1 cellular context compared by ENCODE assay signal in the genomic region with DNA sequence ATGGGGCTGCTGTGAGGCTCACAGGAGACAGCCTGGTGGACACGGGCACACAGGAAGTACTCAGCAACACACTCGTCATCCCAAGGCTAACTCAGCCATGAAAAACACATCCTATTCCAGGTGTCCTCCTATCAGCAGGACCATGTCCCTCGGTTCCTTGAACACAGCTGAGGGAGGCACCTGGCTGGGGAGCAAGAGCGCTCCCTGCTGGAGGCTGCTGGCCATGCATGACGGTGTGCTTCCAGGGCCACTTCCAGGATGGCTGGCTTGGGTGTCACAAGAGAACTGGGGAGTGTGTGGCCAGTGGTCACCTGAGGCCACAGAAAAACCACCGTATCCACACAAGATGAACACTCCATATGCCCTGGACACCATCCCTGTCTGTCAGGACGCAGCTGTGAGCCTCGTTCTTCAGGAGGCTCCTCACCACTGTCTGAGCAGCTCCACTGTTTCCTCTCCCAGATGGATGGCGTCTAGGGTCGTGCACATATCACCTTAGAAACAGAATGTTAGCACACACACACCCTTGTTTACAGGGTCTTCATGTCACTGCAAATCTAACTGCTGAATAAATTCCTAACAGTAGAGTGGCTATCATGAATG.
TF ChIP-seq lines count a peak whose summit lies in the region.

No MANE protein-coding gene starts in this region.

TF ChIP-seq in HepG2, 621 proteins besides CTCF, POLR2A, EP300 and RAD21 (continued from another document and continues in another):
- TF ChIP-seq, protein P1, sequence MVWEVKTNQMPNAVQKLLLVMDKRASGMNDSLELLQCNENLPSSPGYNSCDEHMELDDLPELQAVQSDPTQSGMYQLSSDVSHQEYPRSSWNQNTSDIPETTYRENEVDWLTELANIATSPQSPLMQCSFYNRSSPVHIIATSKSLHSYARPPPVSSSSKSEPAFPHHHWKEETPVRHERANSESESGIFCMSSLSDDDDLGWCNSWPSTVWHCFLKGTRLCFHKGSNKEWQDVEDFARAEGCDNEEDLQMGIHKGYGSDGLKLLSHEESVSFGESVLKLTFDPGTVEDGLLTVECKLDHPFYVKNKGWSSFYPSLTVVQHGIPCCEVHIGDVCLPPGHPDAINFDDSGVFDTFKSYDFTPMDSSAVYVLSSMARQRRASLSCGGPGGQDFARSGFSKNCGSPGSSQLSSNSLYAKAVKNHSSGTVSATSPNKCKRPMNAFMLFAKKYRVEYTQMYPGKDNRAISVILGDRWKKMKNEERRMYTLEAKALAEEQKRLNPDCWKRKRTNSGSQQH (CRISPR knock-in tag; IDR thresholded peaks at IDR 0.05; ENCODE audit: low read depth) = no peak
- TF ChIP-seq RAD51 (IDR thresholded peaks at IDR 0.05; ENCODE audit: borderline replicate concordance) (no peak), ZFP36 (IDR thresholded peaks at IDR 0.05; ENCODE audit: borderline replicate concordance, low read depth, low read length, partially characterized antibody) (peak; percentile 15), DPF2 (CRISPR knock-in tag; IDR thresholded peaks at IDR 0.05; ENCODE audit: borderline replicate concordance, low read depth) (no peak), MXD4 (CRISPR knock-in tag; IDR thresholded peaks at IDR 0.05) (0 out of 2 replicates have a peak, but pooled peaks have one; percentile 36), ZNF772 (CRISPR knock-in tag; IDR thresholded peaks at IDR 0.05) (0 out of 2 replicates have a peak, but pooled peaks have one; percentile 30), CBX5 (CRISPR knock-in tag; IDR thresholded peaks at IDR 0.05; ENCODE audit: borderline replicate concordance) (peak; percentile 44; the same call in 1 of the 2 replicates), GABPA (IDR thresholded peaks at IDR 0.05; ENCODE audit: low read depth, low read length) (no peak), GABPA (CRISPR knock-in tag; IDR thresholded peaks at IDR 0.05; ENCODE audit: low read depth) (no peak), ZNF264 (CRISPR knock-in tag; IDR thresholded peaks at IDR 0.05) (no peak), KLF6 (CRISPR knock-in tag; IDR thresholded peaks at IDR 0.05) (no peak), ZFP41 (CRISPR knock-in tag; IDR thresholded peaks at IDR 0.05; ENCODE audit: borderline replicate concordance) (0 out of 2 replicates have a peak, but pooled peaks have one; percentile 53), ZNF468 (CRISPR knock-in tag; IDR thresholded peaks at IDR 0.05) (no peak), ZNF615 (CRISPR knock-in tag; IDR thresholded peaks at IDR 0.05; ENCODE audit: borderline replicate concordance) (no peak), MYC (CRISPR knock-in tag; IDR thresholded peaks at IDR 0.05; ENCODE audit: borderline replicate concordance) (peak; percentile 37; the same call in 1 of the 2 replicates), FLYWCH1 (CRISPR knock-in tag; IDR thresholded peaks at IDR 0.05) (no peak), ZSCAN9 (CRISPR knock-in tag; IDR thresholded peaks at IDR 0.05; ENCODE audit: borderline replicate concordance) (peak; percentile 61; the same call in 1 of the 2 replicates), PHF21A (CRISPR knock-in tag; IDR thresholded peaks at IDR 0.05) (no peak), ZZZ3 (CRISPR knock-in tag; IDR thresholded peaks at IDR 0.05; ENCODE audit: borderline replicate concordance) (no peak), SOX6 (IDR thresholded peaks at IDR 0.05) (no peak), SOX6 (CRISPR knock-in tag; IDR thresholded peaks at IDR 0.05) (no peak), EED (CRISPR knock-in tag; IDR thresholded peaks at IDR 0.05) (peak; percentile 64; the same call in 1 of the 2 replicates), SIX1 (CRISPR knock-in tag; IDR thresholded peaks at IDR 0.05; ENCODE audit: borderline replicate concordance) (no peak), SETDB1 (CRISPR knock-in tag; IDR thresholded peaks at IDR 0.05; ENCODE audit: borderline replicate concordance) (no peak), ZFP82 (CRISPR knock-in tag; IDR thresholded peaks at IDR 0.05; ENCODE audit: borderline replicate concordance) (no peak), TSC22D2 (CRISPR knock-in tag; IDR thresholded peaks at IDR 0.05; ENCODE audit: borderline replicate concordance) (peak; percentile 33; the same call in 1 of the 2 replicates), SP140L (CRISPR knock-in tag; IDR thresholded peaks at IDR 0.05; ENCODE audit: borderline replicate concordance) (no peak), ZNF160 (CRISPR knock-in tag; IDR thresholded peaks at IDR 0.05) (no peak), PLRG1 (conservative IDR thresholded peaks at IDR 0.05) (no peak), ZNF768 (CRISPR knock-in tag; IDR thresholded peaks at IDR 0.05) (0 out of 2 replicates have a peak, but pooled peaks have one; percentile 41), ZNF652 (CRISPR knock-in tag; IDR thresholded peaks at IDR 0.05; ENCODE audit: borderline replicate concordance, low read depth) (no peak), NFIC (IDR thresholded peaks at IDR 0.05; ENCODE audit: low read length) (no peak), ZNF577 (CRISPR knock-in tag; IDR thresholded peaks at IDR 0.05; ENCODE audit: borderline replicate concordance, low read depth) (no peak), ZNF260 (CRISPR knock-in tag; IDR thresholded peaks at IDR 0.05; ENCODE audit: borderline replicate concordance, low read depth) (no peak), SOX5 (CRISPR knock-in tag; IDR thresholded peaks at IDR 0.05; ENCODE audit: borderline replicate concordance) (0 out of 2 replicates have a peak, but pooled peaks have one; percentile 29), JUNB (CRISPR knock-in tag; IDR thresholded peaks at IDR 0.05; ENCODE audit: borderline replicate concordance) (no peak), ETV5 (CRISPR knock-in tag; IDR thresholded peaks at IDR 0.05; ENCODE audit: borderline replicate concordance) (peak; percentile 40), ELF3 (CRISPR knock-in tag; IDR thresholded peaks at IDR 0.05) (0 out of 2 replicates have a peak, but pooled peaks have one; percentile 21), GZF1 (CRISPR knock-in tag; IDR thresholded peaks at IDR 0.05) (no peak)
- TF ChIP-seq, protein P2, sequence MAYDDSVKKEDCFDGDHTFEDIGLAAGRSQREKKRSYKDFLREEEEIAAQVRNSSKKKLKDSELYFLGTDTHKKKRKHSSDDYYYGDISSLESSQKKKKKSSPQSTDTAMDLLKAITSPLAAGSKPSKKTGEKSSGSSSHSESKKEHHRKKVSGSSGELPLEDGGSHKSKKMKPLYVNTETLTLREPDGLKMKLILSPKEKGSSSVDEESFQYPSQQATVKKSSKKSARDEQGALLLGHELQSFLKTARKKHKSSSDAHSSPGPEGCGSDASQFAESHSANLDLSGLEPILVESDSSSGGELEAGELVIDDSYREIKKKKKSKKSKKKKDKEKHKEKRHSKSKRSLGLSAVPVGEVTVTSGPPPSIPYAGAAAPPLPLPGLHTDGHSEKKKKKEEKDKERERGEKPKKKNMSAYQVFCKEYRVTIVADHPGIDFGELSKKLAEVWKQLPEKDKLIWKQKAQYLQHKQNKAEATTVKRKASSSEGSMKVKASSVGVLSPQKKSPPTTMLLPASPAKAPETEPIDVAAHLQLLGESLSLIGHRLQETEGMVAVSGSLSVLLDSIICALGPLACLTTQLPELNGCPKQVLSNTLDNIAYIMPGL (CRISPR knock-in tag; IDR thresholded peaks at IDR 0.05; ENCODE audit: borderline replicate concordance in 1 of 2, low read depth in 1 of 2) = peak; percentile 32 to 57; a peak in 1 of 4 replicates
- TF ChIP-seq, protein P3, sequence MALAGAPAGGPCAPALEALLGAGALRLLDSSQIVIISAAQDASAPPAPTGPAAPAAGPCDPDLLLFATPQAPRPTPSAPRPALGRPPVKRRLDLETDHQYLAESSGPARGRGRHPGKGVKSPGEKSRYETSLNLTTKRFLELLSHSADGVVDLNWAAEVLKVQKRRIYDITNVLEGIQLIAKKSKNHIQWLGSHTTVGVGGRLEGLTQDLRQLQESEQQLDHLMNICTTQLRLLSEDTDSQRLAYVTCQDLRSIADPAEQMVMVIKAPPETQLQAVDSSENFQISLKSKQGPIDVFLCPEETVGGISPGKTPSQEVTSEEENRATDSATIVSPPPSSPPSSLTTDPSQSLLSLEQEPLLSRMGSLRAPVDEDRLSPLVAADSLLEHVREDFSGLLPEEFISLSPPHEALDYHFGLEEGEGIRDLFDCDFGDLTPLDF (CRISPR knock-in tag; IDR thresholded peaks at IDR 0.05) = no peak
- TF ChIP-seq, protein P4, sequence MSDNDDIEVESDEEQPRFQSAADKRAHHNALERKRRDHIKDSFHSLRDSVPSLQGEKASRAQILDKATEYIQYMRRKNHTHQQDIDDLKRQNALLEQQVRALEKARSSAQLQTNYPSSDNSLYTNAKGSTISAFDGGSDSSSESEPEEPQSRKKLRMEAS (IDR thresholded peaks at IDR 0.05) = no peak
- TF ChIP-seq, protein P5, sequence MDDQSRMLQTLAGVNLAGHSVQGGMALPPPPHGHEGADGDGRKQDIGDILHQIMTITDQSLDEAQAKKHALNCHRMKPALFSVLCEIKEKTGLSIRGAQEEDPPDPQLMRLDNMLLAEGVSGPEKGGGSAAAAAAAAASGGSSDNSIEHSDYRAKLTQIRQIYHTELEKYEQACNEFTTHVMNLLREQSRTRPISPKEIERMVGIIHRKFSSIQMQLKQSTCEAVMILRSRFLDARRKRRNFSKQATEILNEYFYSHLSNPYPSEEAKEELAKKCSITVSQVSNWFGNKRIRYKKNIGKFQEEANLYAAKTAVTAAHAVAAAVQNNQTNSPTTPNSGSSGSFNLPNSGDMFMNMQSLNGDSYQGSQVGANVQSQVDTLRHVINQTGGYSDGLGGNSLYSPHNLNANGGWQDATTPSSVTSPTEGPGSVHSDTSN (CRISPR knock-in tag; IDR thresholded peaks at IDR 0.05; ENCODE audit: borderline replicate concordance) = no peak
- TF ChIP-seq, protein P6, sequence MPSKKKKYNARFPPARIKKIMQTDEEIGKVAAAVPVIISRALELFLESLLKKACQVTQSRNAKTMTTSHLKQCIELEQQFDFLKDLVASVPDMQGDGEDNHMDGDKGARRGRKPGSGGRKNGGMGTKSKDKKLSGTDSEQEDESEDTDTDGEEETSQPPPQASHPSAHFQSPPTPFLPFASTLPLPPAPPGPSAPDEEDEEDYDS (CRISPR knock-in tag; IDR thresholded peaks at IDR 0.05) = peak; percentile 49; the same call in 1 of the 2 replicates
- TF ChIP-seq, protein P7, sequence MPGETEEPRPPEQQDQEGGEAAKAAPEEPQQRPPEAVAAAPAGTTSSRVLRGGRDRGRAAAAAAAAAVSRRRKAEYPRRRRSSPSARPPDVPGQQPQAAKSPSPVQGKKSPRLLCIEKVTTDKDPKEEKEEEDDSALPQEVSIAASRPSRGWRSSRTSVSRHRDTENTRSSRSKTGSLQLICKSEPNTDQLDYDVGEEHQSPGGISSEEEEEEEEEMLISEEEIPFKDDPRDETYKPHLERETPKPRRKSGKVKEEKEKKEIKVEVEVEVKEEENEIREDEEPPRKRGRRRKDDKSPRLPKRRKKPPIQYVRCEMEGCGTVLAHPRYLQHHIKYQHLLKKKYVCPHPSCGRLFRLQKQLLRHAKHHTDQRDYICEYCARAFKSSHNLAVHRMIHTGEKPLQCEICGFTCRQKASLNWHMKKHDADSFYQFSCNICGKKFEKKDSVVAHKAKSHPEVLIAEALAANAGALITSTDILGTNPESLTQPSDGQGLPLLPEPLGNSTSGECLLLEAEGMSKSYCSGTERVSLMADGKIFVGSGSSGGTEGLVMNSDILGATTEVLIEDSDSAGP (CRISPR knock-in tag; IDR thresholded peaks at IDR 0.05; ENCODE audit: borderline replicate concordance) = peak; percentile 73
- TF ChIP-seq, protein P8, sequence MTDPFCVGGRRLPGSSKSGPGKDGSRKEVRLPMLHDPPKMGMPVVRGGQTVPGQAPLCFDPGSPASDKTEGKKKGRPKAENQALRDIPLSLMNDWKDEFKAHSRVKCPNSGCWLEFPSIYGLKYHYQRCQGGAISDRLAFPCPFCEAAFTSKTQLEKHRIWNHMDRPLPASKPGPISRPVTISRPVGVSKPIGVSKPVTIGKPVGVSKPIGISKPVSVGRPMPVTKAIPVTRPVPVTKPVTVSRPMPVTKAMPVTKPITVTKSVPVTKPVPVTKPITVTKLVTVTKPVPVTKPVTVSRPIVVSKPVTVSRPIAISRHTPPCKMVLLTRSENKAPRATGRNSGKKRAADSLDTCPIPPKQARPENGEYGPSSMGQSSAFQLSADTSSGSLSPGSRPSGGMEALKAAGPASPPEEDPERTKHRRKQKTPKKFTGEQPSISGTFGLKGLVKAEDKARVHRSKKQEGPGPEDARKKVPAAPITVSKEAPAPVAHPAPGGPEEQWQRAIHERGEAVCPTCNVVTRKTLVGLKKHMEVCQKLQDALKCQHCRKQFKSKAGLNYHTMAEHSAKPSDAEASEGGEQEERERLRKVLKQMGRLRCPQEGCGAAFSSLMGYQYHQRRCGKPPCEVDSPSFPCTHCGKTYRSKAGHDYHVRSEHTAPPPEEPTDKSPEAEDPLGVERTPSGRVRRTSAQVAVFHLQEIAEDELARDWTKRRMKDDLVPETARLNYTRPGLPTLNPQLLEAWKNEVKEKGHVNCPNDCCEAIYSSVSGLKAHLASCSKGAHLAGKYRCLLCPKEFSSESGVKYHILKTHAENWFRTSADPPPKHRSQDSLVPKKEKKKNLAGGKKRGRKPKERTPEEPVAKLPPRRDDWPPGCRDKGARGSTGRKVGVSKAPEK (CRISPR knock-in tag; IDR thresholded peaks at IDR 0.05; ENCODE audit: borderline replicate concordance) = no peak
- TF ChIP-seq, protein P9, sequence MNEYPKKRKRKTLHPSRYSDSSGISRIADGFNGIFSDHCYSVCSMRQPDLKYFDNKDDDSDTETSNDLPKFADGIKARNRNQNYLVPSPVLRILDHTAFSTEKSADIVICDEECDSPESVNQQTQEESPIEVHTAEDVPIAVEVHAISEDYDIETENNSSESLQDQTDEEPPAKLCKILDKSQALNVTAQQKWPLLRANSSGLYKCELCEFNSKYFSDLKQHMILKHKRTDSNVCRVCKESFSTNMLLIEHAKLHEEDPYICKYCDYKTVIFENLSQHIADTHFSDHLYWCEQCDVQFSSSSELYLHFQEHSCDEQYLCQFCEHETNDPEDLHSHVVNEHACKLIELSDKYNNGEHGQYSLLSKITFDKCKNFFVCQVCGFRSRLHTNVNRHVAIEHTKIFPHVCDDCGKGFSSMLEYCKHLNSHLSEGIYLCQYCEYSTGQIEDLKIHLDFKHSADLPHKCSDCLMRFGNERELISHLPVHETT (CRISPR knock-in tag; conservative IDR thresholded peaks at IDR 0.05) = no peak
- TF ChIP-seq, protein P10, sequence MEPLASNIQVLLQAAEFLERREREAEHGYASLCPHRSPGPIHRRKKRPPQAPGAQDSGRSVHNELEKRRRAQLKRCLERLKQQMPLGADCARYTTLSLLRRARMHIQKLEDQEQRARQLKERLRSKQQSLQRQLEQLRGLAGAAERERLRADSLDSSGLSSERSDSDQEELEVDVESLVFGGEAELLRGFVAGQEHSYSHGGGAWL (CRISPR knock-in tag; IDR thresholded peaks at IDR 0.05) = peak; percentile 29; the same call in 1 of the 2 replicates
- TF ChIP-seq, protein P11, sequence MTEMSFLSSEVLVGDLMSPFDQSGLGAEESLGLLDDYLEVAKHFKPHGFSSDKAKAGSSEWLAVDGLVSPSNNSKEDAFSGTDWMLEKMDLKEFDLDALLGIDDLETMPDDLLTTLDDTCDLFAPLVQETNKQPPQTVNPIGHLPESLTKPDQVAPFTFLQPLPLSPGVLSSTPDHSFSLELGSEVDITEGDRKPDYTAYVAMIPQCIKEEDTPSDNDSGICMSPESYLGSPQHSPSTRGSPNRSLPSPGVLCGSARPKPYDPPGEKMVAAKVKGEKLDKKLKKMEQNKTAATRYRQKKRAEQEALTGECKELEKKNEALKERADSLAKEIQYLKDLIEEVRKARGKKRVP (CRISPR knock-in tag; IDR thresholded peaks at IDR 0.05) = no peak
- TF ChIP-seq, protein P12, sequence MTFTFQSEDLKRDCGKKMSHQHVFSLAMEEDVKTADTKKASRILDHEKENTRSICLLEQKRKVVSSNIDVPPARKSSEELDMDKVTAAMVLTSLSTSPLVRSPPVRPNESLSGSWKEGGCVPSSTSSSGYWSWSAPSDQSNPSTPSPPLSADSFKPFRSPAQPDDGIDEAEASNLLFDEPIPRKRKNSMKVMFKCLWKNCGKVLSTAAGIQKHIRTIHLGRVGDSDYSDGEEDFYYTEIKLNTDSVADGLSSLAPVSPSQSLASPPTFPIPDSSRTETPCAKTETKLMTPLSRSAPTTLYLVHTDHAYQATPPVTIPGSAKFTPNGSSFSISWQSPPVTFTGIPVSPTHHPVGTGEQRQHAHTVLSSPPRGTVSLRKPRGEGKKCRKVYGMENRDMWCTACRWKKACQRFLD (CRISPR knock-in tag; IDR thresholded peaks at IDR 0.05; ENCODE audit: borderline replicate concordance) = no peak
